ENCODE assay signal across 20 cellular contexts in the genomic region with DNA sequence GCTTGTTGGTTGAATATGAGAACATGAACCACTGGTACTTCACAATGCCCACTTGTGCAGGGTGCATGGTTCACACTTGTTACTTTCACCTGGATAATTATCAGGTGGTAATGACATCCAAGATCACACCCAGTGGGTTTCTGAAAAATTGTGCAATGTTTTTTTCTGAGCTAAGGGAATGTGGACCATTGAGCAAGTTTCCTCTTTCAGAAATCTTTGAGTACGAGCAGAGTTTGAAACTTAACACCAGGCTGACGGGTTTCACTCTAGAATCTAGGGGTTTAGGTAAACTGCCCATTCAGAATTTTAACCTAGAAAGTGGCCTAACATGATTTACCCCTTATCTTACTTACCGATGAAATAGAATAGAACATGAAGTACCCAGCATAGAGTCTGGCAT.
"Had no signal": no experiment of that assay in that cellular context is flagged by ENCODE, and none has a peak within 500 bp of the region (broad histone marks: within the 10 kb centered on the region; RNA-seq: fewer than 3 reads in every experiment).

No MANE protein-coding gene starts in this region.

- ATAC-seq: effector memory CD8-positive, alpha-beta T cell; foreskin keratinocyte; left lobe of liver; mucosa of descending colon; naive thymus-derived CD8-positive, alpha-beta T cell; psoas muscle; sciatic nerve; stimulated activated memory B cell treated with anti-CD40 and anti-IgM and Interleukin-4, amounts not matched to agents 10 μg/mL and 1 μg/mL and 100 μg/mL, for 72 hours had no signal

- H3K9me3 ChIP-seq: mucosa of descending colon, neutrophil, psoas muscle, spleen, testis, tibial nerve had no signal

- H3K27me3 ChIP-seq: foreskin keratinocyte, neutrophil, spleen, testis, tibial nerve had no signal

- DNase-seq: effector memory CD8-positive, alpha-beta T cell; erythroblast; foreskin keratinocyte; head of caudate nucleus; hippocampal formation; islet precursor cell; mucosa of descending colon; naive thymus-derived CD8-positive, alpha-beta T cell; psoas muscle; retina; spleen; stimulated activated CD4-positive, alpha-beta T cell treated with anti-CD3 and anti-CD28 coated beads, Interleukin-15, amount 100 ng/mL, for 24 hours; stimulated activated CD4-positive, alpha-beta T cell treated with anti-CD3 and anti-CD28 coated beads, Interleukin-1b, Interleukin-23, amount 100 ng/mL, for 48 hours; stimulated activated CD4-positive, alpha-beta T cell treated with anti-CD3 and anti-CD28 coated beads, Interleukin-4, amount 100 ng/mL, for 24 hours; testis had no signal

- H3K4me3 ChIP-seq: mucosa of descending colon, psoas muscle, spleen, testis, tibial nerve had no signal

- H3K4me1 ChIP-seq: foreskin keratinocyte, psoas muscle, spleen, testis had no signal

- H3K27ac ChIP-seq: foreskin keratinocyte, neutrophil, psoas muscle, spleen, testis had no signal

- H3K36me3 ChIP-seq: neutrophil, spleen, tibial nerve had no signal
